Comparison of ENCODE assay signal across 8 cellular contexts in genomic region chr6:24991748-24992467, GRCh38. TPM values are rescaled to one million over a fixed set of nuclear protein-coding genes. Genes with fewer than 3 reads are reported as not detected.
DNase-seq lines count a peak whose midpoint lies in the region; ATAC-seq, FAIRE-seq and TF ChIP-seq lines count a peak whose summit lies in the region.

No MANE protein-coding gene starts in this region.

- CTCF ChIA-PET in activated CD4-positive, alpha-beta memory T cell treated with anti-CD3 and anti-CD28 coated beads, Interleukin-2, amount 10 ng/mL, durations not matched to agents 7 days and 5 days (lab: Charles Lee), result interaction anchor here (0.6 to 5.7 kb wide), 52 partner anchors 9 to 303 kb away, joined by 3 to 194 read pairs (median 6); partner anchors contain the start of gene RIPOR2
- CTCF ChIA-PET in endothelial cell of umbilical vein (lab: Charles Lee), result interaction anchor here (0.7 to 4.4 kb wide), 23 partner anchors 12 to 466 kb away, joined by 3 to 51 read pairs (median 5); partner anchors contain the start of gene RIPOR2

- H3K27me3 Mint-ChIP-seq in activated CD4-positive, alpha-beta memory T cell treated with anti-CD3 and anti-CD28 coated beads, Interleukin-2, amount 10 ng/mL, durations not matched to agents 7 days and 5 days, result no peaks in the 10 kb centered on the region
- H3K27me3 Mint-ChIP-seq in neural crest cell (ENCODE audit: low read depth), result no peaks in the 10 kb centered on the region

- H3K9me1 ChIP-seq in endothelial cell of umbilical vein (replicated peaks; ENCODE audit: control insufficient read depth, extremely low read depth, insufficient read depth, low read length), result no peaks in the 10 kb centered on the region

- no peak overlapping the region for H2AFZ ChIP-seq in endothelial cell of umbilical vein (ENCODE audit: low read depth, low read length)

- ATAC-seq in GM19035 (IDR thresholded peaks at IDR 0.05; ENCODE audit: unreplicated experiment) (peak; percentile 93), HG03280 (IDR thresholded peaks at IDR 0.05; ENCODE audit: unreplicated experiment) (peak; percentile 98)

- H3K4me2 ChIP-seq in endothelial cell of umbilical vein (ENCODE audit: insufficient read depth, low read length), result no peak overlapping the region

- H3K9me3 ChIP-seq in endothelial cell of umbilical vein (replicated peaks; ENCODE audit: control insufficient read depth, insufficient read depth, low read length), result no peaks in the 10 kb centered on the region
- no peaks in the 10 kb centered on the region for H3K9me3 ChIP-seq in tibial artery

- POLR2A ChIA-PET in activated CD4-positive, alpha-beta memory T cell treated with anti-CD3 and anti-CD28 coated beads, Interleukin-2, amount 10 ng/mL, durations not matched to agents 7 days and 5 days (lab: Charles Lee), result interaction anchor here (0.6 to 7.4 kb wide), 38 partner anchors 10 to 217 kb away, joined by 3 to 185 read pairs (median 6); partner anchors contain the start of genes GMNN and RIPOR2
- POLR2A ChIA-PET in endothelial cell of umbilical vein (lab: Charles Lee), result no interaction called here

- DNase-seq in CD1c-positive myeloid dendritic cell (ENCODE audit: extremely low spot score) (peak; percentile 85), NCI-H526 (lab: John Stamatoyannopoulos, UW) (peak; percentile 24 to 83), endothelial cell of umbilical vein (ENCODE audit: low read depth, low spot score) (peak; percentile 28), neural crest cell (ENCODE audit: low read depth, low spot score) (peak; percentile 36), tibial artery (no peak)
- DNase-seq in activated CD4-positive, alpha-beta memory T cell treated with anti-CD3 and anti-CD28 coated beads, Interleukin-2, amount 10 ng/mL, durations not matched to agents 7 days and 5 days, result peak; percentile 81

- no peak for TF ChIP-seq POLR2A in endothelial cell of umbilical vein (IDR thresholded peaks at IDR 0.05; ENCODE audit: low read depth, low read length)

- H3K4me3 Mint-ChIP-seq in activated CD4-positive, alpha-beta memory T cell treated with anti-CD3 and anti-CD28 coated beads, Interleukin-2, amount 10 ng/mL, durations not matched to agents 7 days and 5 days, result no peak overlapping the region
- H3K4me3 Mint-ChIP-seq in neural crest cell, result no peak overlapping the region

- peaks cover 33% of the 10 kb centered on the region for H3K9me3 Mint-ChIP-seq in activated CD4-positive, alpha-beta memory T cell treated with anti-CD3 and anti-CD28 coated beads, Interleukin-2, amount 10 ng/mL, durations not matched to agents 7 days and 5 days
- peaks cover 15% of the 10 kb centered on the region for H3K9me3 Mint-ChIP-seq in neural crest cell

- peaks cover 44% of the 10 kb centered on the region for H3K4me1 Mint-ChIP-seq in activated CD4-positive, alpha-beta memory T cell treated with anti-CD3 and anti-CD28 coated beads, Interleukin-2, amount 10 ng/mL, durations not matched to agents 7 days and 5 days
- H3K4me1 Mint-ChIP-seq in neural crest cell, result peaks cover 6% of the 10 kb centered on the region

- H3K4me1 ChIP-seq in endothelial cell of umbilical vein (ENCODE audit: control insufficient read depth, extremely low read depth, insufficient read depth, low read length) (no peaks in the 10 kb centered on the region), tibial artery (no peaks in the 10 kb centered on the region)

- no peaks in the 10 kb centered on the region for H3K79me2 ChIP-seq in endothelial cell of umbilical vein (ENCODE audit: control insufficient read depth, insufficient read depth, low read length)

- dilution Hi-C loops in endothelial cell of umbilical vein (cut with MboI; ENCODE audit: extremely low pct_ligation_motif_present, low sequenced_read_pairs), result no loop called here

- H3K4me3 ChIP-seq in endothelial cell of umbilical vein (replicated peaks in 1 of 3; ENCODE audit: insufficient read depth in 1 of 3, low read depth in 1 of 3, low read length in 3 of 3) (no peak overlapping the region), tibial artery (no peak overlapping the region)

- BruUV-seq in endothelial cell of umbilical vein (replicated peaks; lab: Mats Ljungman, UMichigan), result no TSS peak

- intact Hi-C loops in endothelial cell of umbilical vein (cut with micrococcal nuclease) (loop anchor here (1.0 kb wide), 1 partner anchor 136 kb away; no protein-coding TSS in a partner anchor), tibial artery (cut with DNase I; ENCODE audit: low total_unique reads) (no loop called here)

- TF ChIP-seq CTCF in endothelial cell of umbilical vein (IDR thresholded peaks at IDR 0.05; ENCODE audit: extremely low read depth in 1 of 2, insufficient read depth in 1 of 2, low read depth in 1 of 2, low read length in 2 of 2), result peak; percentile 55 to 66
- peak; percentile 78 for TF ChIP-seq CTCF in neural crest cell (conservative IDR thresholded peaks at IDR 0.05)
- TF ChIP-seq CTCF in tibial artery (IDR thresholded peaks at IDR 0.05), result peak; percentile 60 to 64

- peak; percentile 88 for FAIRE-seq in endothelial cell of umbilical vein (lab: Jason Lieb, UNC)

- H3K27ac Mint-ChIP-seq in activated CD4-positive, alpha-beta memory T cell treated with anti-CD3 and anti-CD28 coated beads, Interleukin-2, amount 10 ng/mL, durations not matched to agents 7 days and 5 days, result peak overlapping the region; percentile 67
- H3K27ac Mint-ChIP-seq in neural crest cell (ENCODE audit: unreplicated experiment), result no peak overlapping the region

- no peaks in the 10 kb centered on the region for H4K20me1 ChIP-seq in endothelial cell of umbilical vein (replicated peaks; ENCODE audit: control insufficient read depth, extremely low read depth, insufficient read depth, low read length)

- H3K36me3 Mint-ChIP-seq in activated CD4-positive, alpha-beta memory T cell treated with anti-CD3 and anti-CD28 coated beads, Interleukin-2, amount 10 ng/mL, durations not matched to agents 7 days and 5 days (ENCODE audit: low read depth), result peaks cover 53% of the 10 kb centered on the region
- H3K36me3 Mint-ChIP-seq in neural crest cell (ENCODE audit: low read depth), result peaks cover 11% of the 10 kb centered on the region

- no peaks in the 10 kb centered on the region for H3K36me3 ChIP-seq in endothelial cell of umbilical vein (ENCODE audit: control insufficient read depth in 2 of 2, extremely low read depth in 1 of 2, insufficient read depth in 2 of 2, low read length in 2 of 2)
- H3K36me3 ChIP-seq in tibial artery, result no peaks in the 10 kb centered on the region

- H3K27ac ChIP-seq in endothelial cell of umbilical vein (ENCODE audit: insufficient read depth, low read depth, low read length) (no peak overlapping the region), tibial artery (no peak overlapping the region)

- no peaks in the 10 kb centered on the region for H3K27me3 ChIP-seq in endothelial cell of umbilical vein (ENCODE audit: control insufficient read depth in 2 of 2, insufficient read depth in 2 of 2, low read length in 2 of 2)
- no peaks in the 10 kb centered on the region for H3K27me3 ChIP-seq in tibial artery

- no peak overlapping the region for H3K9ac ChIP-seq in endothelial cell of umbilical vein (replicated peaks; ENCODE audit: extremely low read depth, insufficient read depth, low read length)

TF ChIP-seq in endothelial cell of umbilical vein, 7 proteins besides CTCF, POLR2A, EP300 and RAD21:
- no peak for TF ChIP-seq MYC (IDR thresholded peaks at IDR 0.05; ENCODE audit: low read depth, low read length)
- TF ChIP-seq GATA2 (IDR thresholded peaks at IDR 0.05; ENCODE audit: insufficient read depth, insufficient read length, low read depth, low read length), result no peak
- TF ChIP-seq POLR2AphosphoS5 (IDR thresholded peaks at IDR 0.05; ENCODE audit: insufficient read depth, low read depth, low read length), result no peak
- TF ChIP-seq, protein P1, sequence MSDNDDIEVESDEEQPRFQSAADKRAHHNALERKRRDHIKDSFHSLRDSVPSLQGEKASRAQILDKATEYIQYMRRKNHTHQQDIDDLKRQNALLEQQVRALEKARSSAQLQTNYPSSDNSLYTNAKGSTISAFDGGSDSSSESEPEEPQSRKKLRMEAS (IDR thresholded peaks at IDR 0.05; ENCODE audit: insufficient read depth, insufficient read length), result no peak
- TF ChIP-seq EZH2 (IDR thresholded peaks at IDR 0.05; ENCODE audit: borderline replicate concordance, low read depth, low read length, severe bottlenecking), result no peak

RNA-seq across cellular contexts. Expression of gene RIPOR2, which starts 56.1 kb away (rescaled TPM):
- 100 to 1,000 TPM; 234 to 240 TPM for total RNA-seq in activated CD4-positive, alpha-beta memory T cell treated with anti-CD3 and anti-CD28 coated beads, Interleukin-2, amount 10 ng/mL, durations not matched to agents 7 days and 5 days
- total RNA-seq in endothelial cell of umbilical vein, result not detected in 2 replicates
- 0.10 TPM in 1 of 2 replicates, not detected in the other for polyA plus RNA-seq in endothelial cell of umbilical vein
- 0.03 TPM in 1 of 2 replicates, not detected in the other for polyA plus RNA-seq in endothelial cell of umbilical vein (2011; cell fraction: cytosol; rRNA removed)
- polyA plus RNA-seq in endothelial cell of umbilical vein (2011; cell fraction: nucleus; rRNA removed), result 0.16 TPM in 1 of 2 replicates, not detected in the other
- not detected in 2 replicates for polyA plus RNA-seq in endothelial cell of umbilical vein (2012)
- 0.24 TPM in 1 of 2 replicates, not detected in the other for polyA minus RNA-seq in endothelial cell of umbilical vein
- not detected for polyA minus RNA-seq in endothelial cell of umbilical vein (2011; cell fraction: cytosol; rRNA and poly(A)+ RNA removed)
- polyA minus RNA-seq in endothelial cell of umbilical vein (2011; cell fraction: nucleus; rRNA and poly(A)+ RNA removed), result 0.58 TPM in 1 of 2 replicates, not detected in the other
- 2.9 and 3.5 TPM in 2 replicates for total RNA-seq in neural crest cell

Comparison
In these comparisons a context has a peak if more than half of its experiments do, and no peak if none do; other contexts are left out.
1. DNase-seq: peak in CD1c-positive myeloid dendritic cell (single experiment), NCI-H526 (2 of 2), activated CD4-positive, alpha-beta memory T cell treated with anti-CD3 and anti-CD28 coated beads, Interleukin-2, amount 10 ng/mL, durations not matched to agents 7 days and 5 days (single experiment), endothelial cell of umbilical vein (single experiment) and neural crest cell (single experiment); none in tibial artery (0 of 2).
2. RNA of gene RIPOR2, which starts 56.1 kb away (total RNA-seq): 234 to 240 TPM in activated CD4-positive, alpha-beta memory T cell treated with anti-CD3 and anti-CD28 coated beads, Interleukin-2, amount 10 ng/mL, durations not matched to agents 7 days and 5 days; 2.9 to 3.5 TPM in neural crest cell and not detected in endothelial cell of umbilical vein; every median in the first group is over 10 times any median in the second.
3. Peak in every context shown above with its lines, with median percentiles within 50 percentile points of each other: CTCF ChIP-seq.